ENCODE assay signal across 1 cellular context in genomic region chr5:139652788-139653241, GRCh38.
A peak's percentile ranks its signal among the peaks of the same experiment; 100 is the strongest.
TF ChIP-seq lines count a peak whose summit lies in the region.

No MANE protein-coding gene starts in this region.

TF ChIP-seq in GM12878, 131 proteins besides CTCF, POLR2A, EP300 and RAD21 (continued from another document):
- TF ChIP-seq CBFB (IDR thresholded peaks at IDR 0.05; ENCODE audit: low read depth), result peak; percentile 39; the same call in 1 of the 2 replicates
- TF ChIP-seq WRNIP1 (IDR thresholded peaks at IDR 0.05; ENCODE audit: borderline replicate concordance, low read depth, low read length), result peak; percentile 85; the same call in 1 of the 2 replicates
- no peak for TF ChIP-seq KAT2A (conservative IDR thresholded peaks at IDR 0.05; ENCODE audit: control insufficient read depth, low read depth, low read length)
- peak; percentile 34; the same call in 1 of the 2 replicates for TF ChIP-seq MXI1 (IDR thresholded peaks at IDR 0.05; ENCODE audit: low read depth, low read length)
- TF ChIP-seq CHD2 (IDR thresholded peaks at IDR 0.05; ENCODE audit: borderline replicate concordance, low read depth, low read length), result 0 out of 2 replicates have a peak, but pooled peaks have one; percentile 16
- TF ChIP-seq NBN (IDR thresholded peaks at IDR 0.05), result peak; percentile 84
- TF ChIP-seq MLLT1 (IDR thresholded peaks at IDR 0.05), result peak; percentile 83
- peak; percentile 71 for TF ChIP-seq SKIL (IDR thresholded peaks at IDR 0.05; ENCODE audit: low read depth, poor library complexity, severe bottlenecking)
- TF ChIP-seq REST (IDR thresholded peaks at IDR 0.05; ENCODE audit: low read depth, low read length), result 0 out of 2 replicates have a peak, but pooled peaks have one; percentile 21
- TF ChIP-seq ATF7 (IDR thresholded peaks at IDR 0.05; ENCODE audit: low read depth), result peak; percentile 6; the same call in 1 of the 2 replicates
- TF ChIP-seq GATAD2B (conservative IDR thresholded peaks at IDR 0.05; ENCODE audit: low read depth), result no peak; the same call in 1 of the 2 replicates
- no peak for TF ChIP-seq USF1 (IDR thresholded peaks at IDR 0.05; ENCODE audit: borderline replicate concordance, extremely low read length, insufficient read depth, low read depth, low read length)
- TF ChIP-seq CREM (IDR thresholded peaks at IDR 0.05; ENCODE audit: low read depth), result 0 out of 2 replicates have a peak, but pooled peaks have one; percentile 6
- TF ChIP-seq FOXK2 (IDR thresholded peaks at IDR 0.05), result peak; percentile 43; the same call in 1 of the 2 replicates
- TF ChIP-seq MEF2A (IDR thresholded peaks at IDR 0.05; ENCODE audit: insufficient read depth, low read depth, low read length), result 0 out of 2 replicates have a peak, but pooled peaks have one; percentile 17
